23 cellular contexts compared by ENCODE assay signal in the genomic region with DNA sequence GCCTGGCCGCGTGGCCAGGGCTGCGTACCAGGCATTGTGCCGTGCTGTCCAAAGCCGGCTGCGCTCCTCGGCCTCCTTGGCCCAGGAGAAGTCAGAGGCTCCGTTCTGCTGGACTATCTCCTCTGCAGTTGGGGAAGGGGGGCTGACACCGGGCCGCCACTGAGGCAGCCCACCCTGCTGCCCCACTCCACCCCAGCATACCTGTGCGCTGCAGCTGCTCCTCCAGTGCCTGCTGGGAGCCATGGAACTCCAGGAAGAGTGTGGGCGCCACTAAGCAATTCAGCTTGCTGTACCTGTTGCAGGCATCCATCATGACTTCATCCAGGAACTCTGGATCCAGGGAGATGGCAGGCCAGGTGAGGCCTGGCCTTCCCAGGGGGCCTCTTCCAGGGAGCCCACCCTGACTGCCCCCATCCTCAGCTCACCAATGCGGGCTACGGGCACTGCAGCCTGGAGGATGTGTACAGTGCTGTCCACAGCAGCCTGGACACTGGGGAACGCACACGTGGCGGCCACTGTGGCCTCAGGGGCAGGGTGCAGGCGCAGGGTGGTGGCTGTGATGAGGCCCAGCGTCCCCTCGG.
"Had no signal": no experiment of that assay in that cellular context is flagged by ENCODE, and none has a peak within 500 bp of the region (broad histone marks: within the 10 kb centered on the region; RNA-seq: fewer than 3 reads in every experiment).

No MANE protein-coding gene starts in this region.

- FAIRE-seq: endometrium, frontal cortex, kidney, pancreas had no signal

- H3K27me3 ChIP-seq: ascending aorta, breast epithelium, pancreas, right lobe of liver had no signal

- H3K4me2 ChIP-seq: smooth muscle cell had no signal

- ATAC-seq: activated CD8-positive, alpha-beta T cell treated with anti-CD3 and anti-CD28 coated beads, Interleukin-2, amount 10 ng/mL, durations not matched to agents 7 days and 5 days; left ventricle myocardium superior; naive thymus-derived CD4-positive, alpha-beta T cell; pancreas; right lobe of liver; stimulated activated memory B cell treated with anti-CD40 and anti-IgM and Interleukin-4, amounts not matched to agents 10 μg/mL and 1 μg/mL and 100 μg/mL, for 72 hours had no signal

- H3K4me3 ChIP-seq: ascending aorta, breast epithelium, coronary artery, pancreas, right lobe of liver, smooth muscle cell, thoracic aorta had no signal

- DNase-seq: activated CD4-positive, alpha-beta T cell treated with anti-CD3 and anti-CD28 coated beads for 48 hours; activated CD4-positive, CD25-positive, alpha-beta regulatory T cell; activated CD8-positive, alpha-beta memory T cell treated with anti-CD3 and anti-CD28 coated beads, Interleukin-2, amount 50 U/mL, for 48 hours; activated CD8-positive, alpha-beta T cell treated with anti-CD3 and anti-CD28 coated beads, Interleukin-2, amount 10 ng/mL, durations not matched to agents 7 days and 5 days; activated effector memory CD4-positive, alpha-beta T cell treated with anti-CD3 and anti-CD28 coated beads, Interleukin-2, amount 50 U/mL, for 16 hours; activated naive CD4-positive, alpha-beta T cell treated with anti-CD3 and anti-CD28 coated beads, Interleukin-2, amount 50 U/mL, for 16 hours; activated T-cell treated with anti-CD3 and anti-CD28 coated beads, Interleukin-2, amount 50 U/mL, for 48 hours; naive thymus-derived CD4-positive, alpha-beta T cell; stimulated activated CD4-positive, alpha-beta T cell treated with anti-CD3 and anti-CD28 coated beads, Interleukin-4, amount 100 ng/mL, for 4 hours; T-helper 1 cell; T-helper 9 cell had no signal

- H3K9me3 ChIP-seq: ascending aorta, breast epithelium, pancreas, right lobe of liver, thoracic aorta had no signal

- H3K27ac ChIP-seq: ascending aorta, pancreas, right lobe of liver, thoracic aorta had no signal

- H3K36me3 ChIP-seq: breast epithelium, pancreas, thoracic aorta had no signal
